20 cellular contexts compared by ENCODE assay signal in genomic region chr5:10501554-10502075, GRCh38. TPM values are rescaled to one million over a fixed set of nuclear protein-coding genes. Genes with fewer than 3 reads are reported as not detected.
A peak's percentile ranks its signal among the peaks of the same experiment; 100 is the strongest.
DNase-seq lines count a peak whose midpoint lies in the region; ATAC-seq and TF ChIP-seq lines count a peak whose summit lies in the region.
"Had no signal": no experiment of that assay in that cellular context is flagged by ENCODE, and none has a peak within 500 bp of the region (broad histone marks: within the 10 kb centered on the region; RNA-seq: fewer than 3 reads in every experiment).

No MANE protein-coding gene starts in this region.

- no peak overlapping the region for H3K4me2 ChIP-seq in neural progenitor cell

- H3K9me3 Mint-ChIP-seq in neural progenitor cell = no peaks in the 10 kb centered on the region
- no peaks in the 10 kb centered on the region for H3K9me3 Mint-ChIP-seq in naive thymus-derived CD8-positive, alpha-beta T cell
- H3K9me3 Mint-ChIP-seq: activated CD4-positive, alpha-beta memory T cell treated with anti-CD3 and anti-CD28 coated beads for 36 hours; CD8-positive, alpha-beta T cell had no signal

- peak overlapping the region; percentile 87 for H3K27ac Mint-ChIP-seq in neural progenitor cell
- no peak overlapping the region for H3K27ac Mint-ChIP-seq in naive thymus-derived CD8-positive, alpha-beta T cell
- H3K27ac Mint-ChIP-seq: activated CD4-positive, alpha-beta memory T cell treated with anti-CD3 and anti-CD28 coated beads for 36 hours; CD8-positive, alpha-beta T cell; endodermal cell; progenitor cell of endocrine pancreas had no signal

- H3K4me1 Mint-ChIP-seq in neural progenitor cell = peaks cover 15% of the 10 kb centered on the region
- H3K4me1 Mint-ChIP-seq in naive thymus-derived CD8-positive, alpha-beta T cell = peaks cover 0 to 10% (median 0%) of the 10 kb centered on the region in 4 donors

- POLR2A ChIA-PET in naive thymus-derived CD8-positive, alpha-beta T cell (lab: Charles Lee) = no interaction called here

- H3K4me1 ChIP-seq in neural progenitor cell = peaks cover 7% of the 10 kb centered on the region
- H3K4me1 ChIP-seq: colonic mucosa had no signal

- no peaks in the 10 kb centered on the region for H3K36me3 ChIP-seq in neural progenitor cell
- H3K36me3 ChIP-seq: brain microvascular endothelial cell, colonic mucosa had no signal

- TF ChIP-seq CTCF in NB4 (IDR thresholded peaks at IDR 0.05; ENCODE audit: low read depth, low read length) (no peak), choroid plexus epithelial cell (conservative IDR thresholded peaks at IDR 0.05; ENCODE audit: low read depth, low read length) (no peak), neural progenitor cell (IDR thresholded peaks at IDR 0.05) (no peak)

- ATAC-seq in naive thymus-derived CD8-positive, alpha-beta T cell = no peak
- ATAC-seq: CD8-positive, alpha-beta T cell; left lobe of liver had no signal

- no peaks in the 10 kb centered on the region for H3K79me2 ChIP-seq in neural progenitor cell (ENCODE audit: low read depth)

- peaks cover 5% of the 10 kb centered on the region for H3K27me3 Mint-ChIP-seq in neural progenitor cell (ENCODE audit: insufficient read depth, low read depth)
- peaks cover 0 to 3% (median 0%) of the 10 kb centered on the region in 5 donors for H3K27me3 Mint-ChIP-seq in naive thymus-derived CD8-positive, alpha-beta T cell
- H3K27me3 Mint-ChIP-seq: activated CD4-positive, alpha-beta memory T cell treated with anti-CD3 and anti-CD28 coated beads for 36 hours had no signal

- H3K27me3 ChIP-seq in neural progenitor cell = no peaks in the 10 kb centered on the region
- H3K27me3 ChIP-seq: brain microvascular endothelial cell, colonic mucosa had no signal

- no peaks in the 10 kb centered on the region for H3K36me3 Mint-ChIP-seq in neural progenitor cell
- no peaks in the 10 kb centered on the region for H3K36me3 Mint-ChIP-seq in naive thymus-derived CD8-positive, alpha-beta T cell
- H3K36me3 Mint-ChIP-seq: activated CD4-positive, alpha-beta memory T cell treated with anti-CD3 and anti-CD28 coated beads for 36 hours; CD8-positive, alpha-beta T cell had no signal

- no peaks in the 10 kb centered on the region for H4K20me1 ChIP-seq in neural progenitor cell (ENCODE audit: low read depth)

- H3F3A ChIP-seq in neural progenitor cell (ENCODE audit: low read depth) = peaks cover 6% of the 10 kb centered on the region

- H3K27ac ChIP-seq in neural progenitor cell = no peak overlapping the region
- H3K27ac ChIP-seq: brain microvascular endothelial cell, colonic mucosa, skin epidermis had no signal

- H3K9ac ChIP-seq in neural progenitor cell = no peak overlapping the region

- H2AFZ ChIP-seq in neural progenitor cell (replicated peaks) = peak overlapping the region; percentile 45

- no peak for TF ChIP-seq POLR2A in NB4 (IDR thresholded peaks at IDR 0.05; ENCODE audit: extremely low read depth, insufficient read length)

- DNase-seq in H4 (ENCODE audit: low spot score) (peak; percentile 34), NB4 (ENCODE audit: low read depth) (peak; percentile 60), choroid plexus epithelial cell (ENCODE audit: low read depth) (peak; percentile 72), neural progenitor cell (ENCODE audit: low spot score) (no peak), OCI-M2 (lab: John Stamatoyannopoulos, UW; ENCODE audit: unreplicated experiment) (no peak), nucleus accumbens (lab: John Stamatoyannopoulos, UW) (no peak)
- DNase-seq in naive thymus-derived CD8-positive, alpha-beta T cell = no peak
- DNase-seq: activated CD4-positive, alpha-beta memory T cell treated with anti-CD3 and anti-CD28 coated beads for 36 hours; activated effector memory CD4-positive, alpha-beta T cell treated with Interleukin-2 at 50 U/mL for 16 hours; brain microvascular endothelial cell; CD8-positive, alpha-beta T cell; colonic mucosa; endodermal cell; NCI-H524; stimulated activated CD4-positive, alpha-beta T cell treated with anti-CD3 and anti-CD28 coated beads, Interleukin-2, amount 100 ng/mL, for 48 hours; stimulated activated naive CD4-positive, alpha-beta T cell; T1000 had no signal

- no peak overlapping the region for H3K4me3 Mint-ChIP-seq in neural progenitor cell
- H3K4me3 Mint-ChIP-seq in naive thymus-derived CD8-positive, alpha-beta T cell = no peak overlapping the region
- H3K4me3 Mint-ChIP-seq: activated CD4-positive, alpha-beta memory T cell treated with anti-CD3 and anti-CD28 coated beads for 36 hours; CD8-positive, alpha-beta T cell; endodermal cell had no signal

- H3K4me3 ChIP-seq in NB4 (ENCODE audit: low read depth, low read length) (no peak overlapping the region), choroid plexus epithelial cell (ENCODE audit: low read depth, low read length) (no peak overlapping the region), neural progenitor cell (no peak overlapping the region)
- H3K4me3 ChIP-seq: colonic mucosa, skin epidermis had no signal

- no peaks in the 10 kb centered on the region for H3K9me3 ChIP-seq in neural progenitor cell (ENCODE audit: low read depth)
- H3K9me3 ChIP-seq: colonic mucosa had no signal

RNA-seq across cellular contexts. Expression of gene ROPN1L, which starts 59.9 kb away (rescaled TPM):
- 1.3 and 2.5 TPM in 2 replicates for total RNA-seq in H4 (2014; rRNA removed; shearing (Covaris generic))
- 0.22 TPM in 1 of 2 replicates, not detected in the other for total RNA-seq in neural progenitor cell (ENCODE audit: low replicate concordance)
- total RNA-seq in naive thymus-derived CD8-positive, alpha-beta T cell = under 1 TPM in 1 of 2 experiments, not detected in 1; 0.57 TPM
- polyA plus RNA-seq in naive thymus-derived CD8-positive, alpha-beta T cell = 1 to 10 TPM; 1.0 to 1.7 (median 1.6) TPM
- total RNA-seq: activated CD4-positive, alpha-beta memory T cell treated with anti-CD3 and anti-CD28 coated beads for 36 hours; CD8-positive, alpha-beta T cell; colonic mucosa had no signal

Comparison
In these comparisons a context has a peak if more than half of its experiments do, and no peak if none do; other contexts are left out.
1. DNase-seq: peak in H4 (single experiment), NB4 (single experiment) and choroid plexus epithelial cell (single experiment); none in neural progenitor cell (single experiment), OCI-M2 (single experiment), nucleus accumbens (0 of 56) and naive thymus-derived CD8-positive, alpha-beta T cell (0 of 10).